Comparison of ENCODE assay signal across 1 cellular context in genomic region chr10:103449208-103450144, GRCh38.
TF ChIP-seq lines count a peak whose summit lies in the region.

No MANE protein-coding gene starts in this region.

TF ChIP-seq in IMR-90, 13 proteins besides CTCF, POLR2A, EP300 and RAD21:
- TF ChIP-seq FOS (IDR thresholded peaks at IDR 0.05; ENCODE audit: low read depth, low read length) (no peak), BHLHE40 (IDR thresholded peaks at IDR 0.05; ENCODE audit: low read depth, low read length) (no peak), MAZ (IDR thresholded peaks at IDR 0.05; ENCODE audit: borderline replicate concordance, low read depth, low read length) (no peak), MXI1 (IDR thresholded peaks at IDR 0.05; ENCODE audit: borderline replicate concordance, low read depth, low read length) (no peak), CEBPB (IDR thresholded peaks at IDR 0.05; ENCODE audit: low read depth, low read length) (no peak), CHD1 (IDR thresholded peaks at IDR 0.05; ENCODE audit: low read depth, low read length) (no peak), USF2 (IDR thresholded peaks at IDR 0.05; ENCODE audit: low read depth, low read length) (no peak), RFX5 (IDR thresholded peaks at IDR 0.05; ENCODE audit: low read depth, low read length) (no peak), MAFK (IDR thresholded peaks at IDR 0.05; ENCODE audit: low read depth, low read length) (no peak), ELK1 (IDR thresholded peaks at IDR 0.05; ENCODE audit: borderline replicate concordance, low read depth, low read length) (no peak), SMC3 (IDR thresholded peaks at IDR 0.05; ENCODE audit: low read depth, low read length) (no peak), NFE2L2 (IDR thresholded peaks at IDR 0.05; ENCODE audit: low read depth, low read length) (no peak), RCOR1 (IDR thresholded peaks at IDR 0.05; ENCODE audit: insufficient replicate concordance, low read length) (no peak)
